17 cellular contexts compared by ENCODE assay signal in genomic region chr4:11106190-11106589, GRCh38.
DNase-seq lines count a peak whose midpoint lies in the region; ATAC-seq, FAIRE-seq and TF ChIP-seq lines count a peak whose summit lies in the region.
"Had no signal": no experiment of that assay in that cellular context is flagged by ENCODE, and none has a peak within 500 bp of the region (broad histone marks: within the 10 kb centered on the region; RNA-seq: fewer than 3 reads in every experiment).

No MANE protein-coding gene starts in this region.

- DNase-seq in GM12865 (ENCODE audit: low read depth) (peak; percentile 9), KBM-7 (peak; percentile 4), cardiac fibroblast (ENCODE audit: low read depth in 2 of 2) (peak; percentile 1 to 12), small intestine (no peak), iPS-NIHi11 (ENCODE audit: low spot score) (no peak), sigmoid colon (no peak)
- DNase-seq: activated CD4-positive, alpha-beta memory T cell treated with anti-CD3 and anti-CD28 coated beads for 36 hours; head of caudate nucleus; NCI-H146; NCI-H526 treated with DMSO at 0.1 percent for 48 hours; psoas muscle; uterus had no signal

- no peaks in the 10 kb centered on the region for H3K36me3 ChIP-seq in small intestine (ENCODE audit: control insufficient read depth in 2 of 2, insufficient read depth in 2 of 2, low read length in 2 of 2)
- H3K36me3 ChIP-seq in sigmoid colon, result no peaks in the 10 kb centered on the region
- H3K36me3 ChIP-seq: cardiac muscle cell, uterus had no signal

- H3K27ac ChIP-seq in small intestine (ENCODE audit: low read depth in 1 of 2, low read length in 1 of 2), result no peak overlapping the region
- H3K27ac ChIP-seq in sigmoid colon, result no peak overlapping the region
- H3K27ac ChIP-seq: cardiac muscle cell, psoas muscle, uterus had no signal

- no peak for TF ChIP-seq EP300 in sigmoid colon (IDR thresholded peaks at IDR 0.05)

- in situ Hi-C loops in KBM-7 (cut with MboI; ENCODE audit: low pct_unique_long_range_greater_than_20kb, low sequenced_read_pairs), result no loop called here

- H3K27me3 ChIP-seq in small intestine (ENCODE audit: control insufficient read depth in 2 of 2, insufficient read depth in 2 of 2, low read length in 2 of 2) (no peaks in the 10 kb centered on the region), sigmoid colon (no peaks in the 10 kb centered on the region)
- H3K27me3 ChIP-seq: cardiac muscle cell, uterus had no signal

- TF ChIP-seq POLR2A in sigmoid colon (IDR thresholded peaks at IDR 0.05), result no peak

- H3K4me3 ChIP-seq in GM12865 (ENCODE audit: low read depth, low read length) (no peak overlapping the region), cardiac fibroblast (replicated peaks in 1 of 2; ENCODE audit: low read depth in 2 of 2, low read length in 2 of 2) (no peak overlapping the region), small intestine (ENCODE audit: low read depth in 1 of 2, low read length in 2 of 2) (no peak overlapping the region), sigmoid colon (no peak overlapping the region)
- H3K4me3 ChIP-seq: cardiac muscle cell, psoas muscle, uterus had no signal

- ATAC-seq in GM21825 (IDR thresholded peaks at IDR 0.05; ENCODE audit: unreplicated experiment) (peak; percentile 54), HG03135 (IDR thresholded peaks at IDR 0.05; ENCODE audit: unreplicated experiment) (no peak)
- ATAC-seq: HepG2, psoas muscle had no signal

- H3K4me1 ChIP-seq in small intestine (ENCODE audit: control insufficient read depth in 2 of 2, insufficient read depth in 1 of 2, low read depth in 1 of 2, low read length in 1 of 2), result no peaks in the 10 kb centered on the region
- no peaks in the 10 kb centered on the region for H3K4me1 ChIP-seq in sigmoid colon
- H3K4me1 ChIP-seq: psoas muscle, uterus had no signal

- intact Hi-C loops in sigmoid colon (cut with DNase I), result no loop called here

- no peak for TF ChIP-seq CTCF in GM12865 (IDR thresholded peaks at IDR 0.05; ENCODE audit: insufficient read depth, low read depth, low read length, missing control alignments)
- TF ChIP-seq CTCF in cardiac fibroblast (IDR thresholded peaks at IDR 0.05; ENCODE audit: low read depth, low read length), result no peak
- no peak for TF ChIP-seq CTCF in sigmoid colon (IDR thresholded peaks at IDR 0.05)

- no peak for FAIRE-seq in small intestine (lab: Jason Lieb, UNC)
- FAIRE-seq: H1, HepG2 had no signal

- peaks cover 2% of the 10 kb centered on the region for H3K9me3 ChIP-seq in small intestine (ENCODE audit: control insufficient read depth, low read depth)
- H3K9me3 ChIP-seq in sigmoid colon, result no peaks in the 10 kb centered on the region
- H3K9me3 ChIP-seq: psoas muscle, uterus had no signal

Comparison
In these comparisons a context has a peak if more than half of its experiments do, and no peak if none do; other contexts are left out.
1. DNase-seq: peak in GM12865 (single experiment), KBM-7 (single experiment) and cardiac fibroblast (2 of 2); none in small intestine (single experiment), iPS-NIHi11 (single experiment) and sigmoid colon (single experiment).